ENCODE assay signal across 8 cellular contexts in genomic region chr16:70251651-70252354, GRCh38. TPM values are rescaled to one million over a fixed set of nuclear protein-coding genes. Genes with fewer than 3 reads are reported as not detected.
DNase-seq lines count a peak whose midpoint lies in the region; ATAC-seq and TF ChIP-seq lines count a peak whose summit lies in the region.

EXOSC6 (minus strand) TSS chr16:70251940; CDS start chr16:70251900, 40 bp downstream.

- peak within 1 kb of the TSS; percentile 93 for H3K27ac Mint-ChIP-seq in T-helper 17 cell

- H3K4me1 Mint-ChIP-seq in T-helper 17 cell, result peaks cover 10% of the 10 kb centered on the region

- H3K4me3 ChIP-seq in right cardiac atrium (ENCODE audit: low read length) (peak within 1 kb of the TSS; percentile 84), uterus (peak within 1 kb of the TSS; percentile 28 to 86)

- no peaks in the 10 kb centered on the region for H3K36me3 Mint-ChIP-seq in T-helper 17 cell (ENCODE audit: low read depth)

- DNase-seq in NCI-H187 (lab: John Stamatoyannopoulos, UW) (peak; percentile 36 to 86), T-helper 17 cell (peak; percentile 88 to 90 (median 88)), right cardiac atrium (peak; percentile 93 to 97 (median 96)), putamen (ENCODE audit: low spot score) (peak; percentile 92), uterus (peak; percentile 85 to 90)

- intact Hi-C loops in right cardiac atrium (cut with DNase I) (no loop called here), uterus (cut with DNase I; ENCODE audit: low total_unique reads) (no loop called here)

- H3K27me3 ChIP-seq in right cardiac atrium (ENCODE audit: control insufficient read depth, insufficient read depth) (no peaks in the 10 kb centered on the region), uterus (no peaks in the 10 kb centered on the region)

- 2% methylated on average over 61 of the region's 61 CpGs for WGBS in right cardiac atrium

- peak; percentile 67 to 76 for TF ChIP-seq POLR2A in uterus (IDR thresholded peaks at IDR 0.05)

- H3K9me3 ChIP-seq in T-helper 17 cell (ENCODE audit: control insufficient read depth, low read length, poor library complexity, severe bottlenecking) (no peaks in the 10 kb centered on the region), right cardiac atrium (ENCODE audit: control insufficient read depth, low read length) (no peaks in the 10 kb centered on the region), uterus (no peaks in the 10 kb centered on the region)

- H3K4me1 ChIP-seq in right cardiac atrium (ENCODE audit: control insufficient read depth, insufficient read depth, low read length) (no peaks in the 10 kb centered on the region), uterus (peaks cover 6 to 11% of the 10 kb centered on the region in 2 donors)

- H3K4me3 Mint-ChIP-seq in T-helper 17 cell, result peak within 1 kb of the TSS; percentile 89

- no peaks in the 10 kb centered on the region for H3K36me3 ChIP-seq in uterus

- H3K27ac ChIP-seq in angular gyrus (ENCODE audit: low read depth, low read length) (peak within 1 kb of the TSS; percentile 48), right cardiac atrium (ENCODE audit: low read length) (peak within 1 kb of the TSS; percentile 89), uterus (peak within 1 kb of the TSS; percentile 75 to 93)

- peak; percentile 91 to 98 (median 92) for TF ChIP-seq CTCF in uterus (IDR thresholded peaks at IDR 0.05)

- ATAC-seq in GM18502 (IDR thresholded peaks at IDR 0.05; ENCODE audit: poor library complexity, unreplicated experiment), result peak; percentile 90
- ATAC-seq in HG02970 (IDR thresholded peaks at IDR 0.05; ENCODE audit: low FRiP score, unreplicated experiment), result peak; percentile 88
- ATAC-seq in T-helper 17 cell, result peak; percentile 93
- ATAC-seq in right cardiac atrium, result peak; percentile 96 to 97

- no peaks in the 10 kb centered on the region for H3K27me3 Mint-ChIP-seq in T-helper 17 cell

RNA-seq across cellular contexts. Expression of gene EXOSC6, which starts in this region (rescaled TPM):
- total RNA-seq in T-helper 17 cell, result 10 to 100 TPM; 27.4 to 31.6 TPM
- 10 to 100 TPM; 14.0 to 18.5 (median 16.1) TPM for total RNA-seq in right cardiac atrium
- 8.7 TPM for polyA plus RNA-seq in right cardiac atrium
- 10 to 100 TPM in 3 of 4 donors, 1 to 10 TPM in 1; 8.8 to 38.0 (median 22.8) TPM for total RNA-seq in uterus

Comparison
In these comparisons a context has a peak if more than half of its experiments do, and no peak if none do; other contexts are left out.
1. Peak in every context shown above with its lines: DNase-seq, ATAC-seq, H3K4me3 ChIP-seq and H3K27ac ChIP-seq.